ENCODE assay signal across 27 cellular contexts in genomic region chr12:6026998-6027397, GRCh38.
"Had no signal": no experiment of that assay in that cellular context is flagged by ENCODE, and none has a peak within 500 bp of the region (broad histone marks: within the 10 kb centered on the region; RNA-seq: fewer than 3 reads in every experiment).

No MANE protein-coding gene starts in this region.

- ATAC-seq: lower lobe of right lung; stimulated activated naive B cell treated with anti-CD40 and anti-IgM and Interleukin-4, amounts not matched to agents 10 μg/mL and 1 μg/mL and 100 μg/mL, for 72 hours had no signal

- H3K27ac Mint-ChIP-seq: dendritic cell treated with granulocyte-macrophage colony-stimulating factor and Interleukin-4, amounts not matched to agents 40 ng/mL and 50 ng/mL, for 4 days; endodermal cell; naive B cell; nephron progenitor cell; stimulated activated naive B cell treated with anti-CD40 and anti-IgM and Interleukin-4, amounts not matched to agents 10 μg/mL and 1 μg/mL and 100 μg/mL, for 72 hours had no signal

- H3K36me3 Mint-ChIP-seq: stimulated activated naive B cell treated with anti-CD40 and anti-IgM and Interleukin-4, amounts not matched to agents 10 μg/mL and 1 μg/mL and 100 μg/mL, for 72 hours had no signal

- H3K36me3 ChIP-seq: neutrophil, sigmoid colon, stomach, thoracic aorta, transverse colon had no signal

- H3K27ac ChIP-seq: heart right ventricle, left ventricle myocardium inferior, lower lobe of right lung, neutrophil, right atrium auricular region, sigmoid colon, skin epidermis, stomach, thoracic aorta, transverse colon had no signal

- DNase-seq: cerebellar nuclear complex; effector CD4-positive, alpha-beta T cell; endodermal cell; foreskin melanocyte; heart right ventricle; hypothalamus; left ventricle myocardium inferior; lower lobe of right lung; mesenchymal stem cell; naive B cell; nephron progenitor cell; posterior cingulate gyrus; sigmoid colon; stimulated activated CD4-positive, alpha-beta T cell treated with anti-CD3 and anti-CD28 coated beads, Interleukin-2, amount 100 ng/mL, for 24 hours; stimulated activated CD4-positive, alpha-beta T cell treated with anti-CD3 and anti-CD28 coated beads, Interleukin-4, amount 100 ng/mL, for 4 hours; stimulated activated naive B cell treated with anti-CD40 and anti-IgM and Interleukin-4, amounts not matched to agents 10 μg/mL and 1 μg/mL and 100 μg/mL, for 72 hours; stomach; substantia nigra; transverse colon had no signal

- H3K4me1 Mint-ChIP-seq: endodermal cell; naive B cell; stimulated activated naive B cell treated with anti-CD40 and anti-IgM and Interleukin-4, amounts not matched to agents 10 μg/mL and 1 μg/mL and 100 μg/mL, for 72 hours had no signal

- H3K4me1 ChIP-seq: left ventricle myocardium inferior, lower lobe of right lung, right atrium auricular region, sigmoid colon, stomach, transverse colon had no signal

- H3K4me3 Mint-ChIP-seq: dendritic cell treated with granulocyte-macrophage colony-stimulating factor and Interleukin-4, amounts not matched to agents 40 ng/mL and 50 ng/mL, for 4 days; endodermal cell; nephron progenitor cell; stimulated activated naive B cell treated with anti-CD40 and anti-IgM and Interleukin-4, amounts not matched to agents 10 μg/mL and 1 μg/mL and 100 μg/mL, for 72 hours had no signal

- FAIRE-seq: colon, keratinocyte, urothelium cell line had no signal

- H3K4me3 ChIP-seq: heart right ventricle, left ventricle myocardium inferior, lower lobe of right lung, right atrium auricular region, sigmoid colon, skin epidermis, stomach, thoracic aorta, transverse colon had no signal

- H3K9me3 ChIP-seq: neutrophil, transverse colon had no signal

- H3K27me3 ChIP-seq: heart right ventricle, neutrophil, right atrium auricular region, sigmoid colon, stomach, transverse colon had no signal
